ENCODE assay signal across 8 cellular contexts in genomic region chr12:121494093-121494787, GRCh38.
DNase-seq lines count a peak whose midpoint lies in the region; ATAC-seq, FAIRE-seq and TF ChIP-seq lines count a peak whose summit lies in the region.

No MANE protein-coding gene starts in this region.

- CTCF ChIA-PET in T-cell (lab: Charles Lee), result interaction anchor here (0.5 to 1.7 kb wide), 11 partner anchors 10 to 554 kb away, joined by 3 to 6 read pairs (median 3); no protein-coding TSS in a partner anchor

- ATAC-seq in Right ventricle myocardium inferior (no peak), T-cell (replicated peaks in 1 of 4) (peak in 3 of 4 experiments; percentile 55 to 66 (median 60)), HG02852 (IDR thresholded peaks at IDR 0.05; ENCODE audit: unreplicated experiment) (no peak)

- H3K36me3 ChIP-seq in cardiac muscle cell (peaks cover 3% of the 10 kb centered on the region), adipocyte (ENCODE audit: control insufficient read depth, insufficient read depth, low read length, severe bottlenecking) (no peaks in the 10 kb centered on the region), iPS DF 6.9 (ENCODE audit: control insufficient read depth, insufficient read depth, low read length) (peaks cover 10% of the 10 kb centered on the region; the same call in 1 of the 2 replicates)

- H3K36me3 Mint-ChIP-seq in T-cell, result peaks cover 8% of the 10 kb centered on the region

- intact Hi-C loops in Right ventricle myocardium inferior (cut with DNase I), result no loop called here

- no CpG with 5 or more reads among the region's 19 CpGs for WGBS in iPS DF 6.9 (ENCODE audit: insufficient coverage, insufficient read length)

- no peak overlapping the region for H3K9ac ChIP-seq in adipocyte (ENCODE audit: low read length)

- H3K27me3 ChIP-seq in cardiac muscle cell, result no peaks in the 10 kb centered on the region
- H3K27me3 ChIP-seq in adipocyte (replicated peaks; ENCODE audit: control insufficient read depth, insufficient read depth, low read length), result no peaks in the 10 kb centered on the region
- H3K27me3 ChIP-seq in iPS DF 6.9 (ENCODE audit: control insufficient read depth, insufficient read depth, low read length), result no peaks in the 10 kb centered on the region

- POLR2A ChIA-PET in T-cell (lab: Charles Lee), result interaction anchor here in 1 of 2 donors (0.5 kb wide), 1 partner anchor 177 kb away, joined by 6 read pairs; no protein-coding TSS in a partner anchor

- peak; percentile 96 for TF ChIP-seq CTCF in cardiac muscle cell (IDR thresholded peaks at IDR 0.05; ENCODE audit: low read depth, low read length)

- no peaks in the 10 kb centered on the region for H3K4me1 ChIP-seq in cardiac muscle cell (ENCODE audit: low read depth)
- no peaks in the 10 kb centered on the region for H3K4me1 ChIP-seq in adipocyte (ENCODE audit: control insufficient read depth, insufficient read depth, low read length)
- no peaks in the 10 kb centered on the region for H3K4me1 ChIP-seq in iPS DF 6.9 (ENCODE audit: control insufficient read depth, insufficient read depth, low read length)

- no peak overlapping the region for H3K27ac Mint-ChIP-seq in T-cell

- H3K27ac ChIP-seq in cardiac muscle cell (no peak overlapping the region), iPS DF 6.9 (ENCODE audit: low read length) (no peak overlapping the region)

- H3K4me1 Mint-ChIP-seq in T-cell, result peaks cover 21 to 28% (median 22%) of the 10 kb centered on the region in 3 donors

- no peaks in the 10 kb centered on the region for H3K9me3 Mint-ChIP-seq in T-cell

- FAIRE-seq in RCC 7860 (lab: Jason Lieb, UNC), result no peak

- no peaks in the 10 kb centered on the region for H3K9me3 ChIP-seq in cardiac muscle cell (ENCODE audit: low read depth)
- no peaks in the 10 kb centered on the region for H3K9me3 ChIP-seq in adipocyte (ENCODE audit: control insufficient read depth, low read length)
- H3K9me3 ChIP-seq in iPS DF 6.9 (ENCODE audit: control insufficient read depth, insufficient read depth, low read length), result no peaks in the 10 kb centered on the region

- peak; percentile 50 to 57 for DNase-seq in cardiac muscle cell (ENCODE audit: low read depth in 1 of 2, low spot score in 1 of 2)
- no peak for DNase-seq in Right ventricle myocardium inferior (ENCODE audit: missing footprints)
- DNase-seq in T-cell, result peak; percentile 6 to 67 (median 54)
- DNase-seq in adipocyte (ENCODE audit: low read depth), result peak; percentile 66
- DNase-seq in iPS DF 6.9 (ENCODE audit: low read depth, low spot score), result peak; percentile 57
- peak; percentile 58 to 60 for DNase-seq in stimulated activated CD4-positive, alpha-beta T cell treated with anti-CD3 and anti-CD28 coated beads, Interleukin-2, amount 100 ng/mL, for 48 hours
- DNase-seq in RCC 7860 (ENCODE audit: low spot score), result no peak

- H3K4me3 ChIP-seq in cardiac muscle cell (no peak overlapping the region), adipocyte (ENCODE audit: low read length) (no peak overlapping the region), iPS DF 6.9 (ENCODE audit: low read length) (no peak overlapping the region)

- H3K27me3 Mint-ChIP-seq in T-cell, result no peaks in the 10 kb centered on the region

- no peak overlapping the region for H3K4me3 Mint-ChIP-seq in T-cell

Comparison
In these comparisons a context has a peak if more than half of its experiments do, and no peak if none do; other contexts are left out.
1. DNase-seq: peak in cardiac muscle cell (2 of 2), T-cell (34 of 34), adipocyte (single experiment), iPS DF 6.9 (single experiment) and stimulated activated CD4-positive, alpha-beta T cell treated with anti-CD3 and anti-CD28 coated beads, Interleukin-2, amount 100 ng/mL, for 48 hours (2 of 2); none in Right ventricle myocardium inferior (single experiment) and RCC 7860 (single experiment).
2. ATAC-seq: peak in T-cell (3 of 4); none in Right ventricle myocardium inferior (single experiment) and HG02852 (single experiment).